Comparison of ENCODE assay signal across 21 cellular contexts in the genomic region with DNA sequence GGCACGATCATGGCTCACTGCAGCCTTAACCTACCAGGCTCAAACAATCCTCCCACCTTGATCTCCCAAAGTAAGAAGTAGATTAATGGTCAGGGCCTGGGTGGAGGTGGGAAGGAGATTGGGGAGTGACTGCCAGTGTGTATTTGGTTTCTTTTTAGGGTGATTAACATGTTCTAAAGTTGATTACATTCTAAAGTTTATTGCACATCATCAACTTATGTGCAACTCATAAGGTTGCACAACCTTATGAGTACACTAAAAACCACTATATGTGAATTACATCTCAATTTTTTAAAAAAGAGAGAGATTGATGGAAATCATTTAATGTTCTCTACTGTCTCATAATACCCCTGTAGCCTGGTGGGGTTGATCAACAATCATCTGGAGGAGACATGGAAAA.
DNase-seq lines count a peak whose midpoint lies in the region; ATAC-seq, FAIRE-seq and TF ChIP-seq lines count a peak whose summit lies in the region.
"Had no signal": no experiment of that assay in that cellular context is flagged by ENCODE, and none has a peak within 500 bp of the region (broad histone marks: within the 10 kb centered on the region; RNA-seq: fewer than 3 reads in every experiment).

No MANE protein-coding gene starts in this region.

- CTCF ChIA-PET in HepG2 (lab: Yijun Ruan, JAX; ENCODE audit: low intra/inter-chr PET ratio, low total read pairs): no interaction called here

- BruUV-seq in HepG2 (replicated peaks; lab: Mats Ljungman, UMichigan): no TSS peak

- TF ChIP-seq CTCF in HepG2 (CRISPR knock-in tag; IDR thresholded peaks at IDR 0.05) (no peak), right lobe of liver (IDR thresholded peaks at IDR 0.05) (no peak), dorsolateral prefrontal cortex (IDR thresholded peaks at IDR 0.05 in 54 of 56, conservative IDR thresholded peaks at IDR 0.05 in 2 of 56; ENCODE audit: low read depth in 1 of 56, partially characterized antibody in 56 of 56) (no peak), mucosa of descending colon (IDR thresholded peaks at IDR 0.05) (no peak), vagina (IDR thresholded peaks at IDR 0.05) (no peak)

- H3K36me3 ChIP-seq in HepG2 (replicated peaks in 1 of 2; ENCODE audit: control insufficient read depth in 1 of 2, insufficient read depth in 2 of 2, low read length in 2 of 2) (no peaks in the 10 kb centered on the region; a peak in 1 of 5 replicates), right lobe of liver (no peaks in the 10 kb centered on the region), mucosa of descending colon (ENCODE audit: low read depth) (no peaks in the 10 kb centered on the region), vagina (no peaks in the 10 kb centered on the region)
- H3K36me3 ChIP-seq: cardiac muscle cell had no signal

- no peak for FAIRE-seq in HepG2 (lab: Jason Lieb, UNC)
- FAIRE-seq: A204.1, RCC 7860, TTC549 had no signal

- H3K4me2 ChIP-seq in HepG2 (ENCODE audit: low read depth, low read length): no peak overlapping the region
- H3K4me2 ChIP-seq: KMS-11 had no signal

- ATAC-seq in HepG2 (no peak), right lobe of liver (no peak), mucosa of descending colon (peak; percentile 44), HG03196 (IDR thresholded peaks at IDR 0.05; ENCODE audit: unreplicated experiment) (no peak)
- ATAC-seq: activated T-cell treated with anti-CD3 and anti-CD28 coated beads, Interleukin-2, amount 50 U/mL, for 4 hours; natural killer cell treated with Interleukin-12 subunit alpha and Interleukin-12 subunit beta and Interleukin-15 and Interleukin-18, amount 100 ng/mL, for 72 hours; stimulated activated naive CD8-positive, alpha-beta T cell treated with anti-CD3 and anti-CD28 coated beads, Interleukin-15, Interleukin-2, amounts not matched to agents 100 U/mL and 50 U/mL, for 24 hours had no signal

- POLR2A ChIA-PET in HepG2 (lab: Yijun Ruan, JAX): no interaction called here

- in situ Hi-C loops in HepG2 (cut with HindIII; ENCODE audit: extremely low pct_ligation_motif_present, low pct_unique_long_range_greater_than_20kb): no loop called here

- no peak overlapping the region for H2AFZ ChIP-seq in HepG2 (ENCODE audit: low read length)

- TF ChIP-seq RAD21 in HepG2 (CRISPR knock-in tag; IDR thresholded peaks at IDR 0.05): no peak

- intact Hi-C loops in HepG2 (cut with micrococcal nuclease; ENCODE audit: unreplicated experiment) (no loop called here), right lobe of liver (cut with DNase I) (no loop called here), dorsolateral prefrontal cortex (cut with DNase I) (loop anchor here (1.0 to 5.0 kb wide), 3 partner anchors 32 to 63 kb away; no protein-coding TSS in a partner anchor), mucosa of descending colon (cut with DNase I, micrococcal nuclease) (no loop called here), vagina (cut with DNase I) (no loop called here)

- WGBS in HepG2 (ENCODE audit: low lambda C conversion rate): 100% methylated on average over 1 of the region's 1 CpG
- 100% methylated on average over 1 of the region's 1 CpG for WGBS in right lobe of liver (ENCODE audit: insufficient coverage, low coverage, low lambda C conversion rate, missing lambda C conversion rate)

- DNase-seq in HepG2 (ENCODE audit: low spot score) (no peak), right lobe of liver (no peak), dorsolateral prefrontal cortex (no peak), mucosa of descending colon (no peak), vagina (ENCODE audit: extremely low spot score in 2 of 2) (no peak), mesenteric fat pad (ENCODE audit: low spot score) (no peak)
- no peak for DNase-seq in activated CD4-positive, alpha-beta T cell treated with anti-CD3 and anti-CD28 coated beads, Interleukin-2, amount 50 U/mL, for 48 hours
- DNase-seq: activated CD4-positive, alpha-beta T cell treated with anti-CD3 and anti-CD28 coated beads, Interleukin-2, amount 50 U/mL, for 1 hour; activated T-cell treated with anti-CD3 and anti-CD28 coated beads, Interleukin-2, amount 50 U/mL, for 4 hours; endodermal cell; NCI-H1092; NCI-H526 treated with DMSO at 0.1 percent for 48 hours; stimulated activated naive CD8-positive, alpha-beta T cell treated with anti-CD3 and anti-CD28 coated beads, Interleukin-15, Interleukin-2, amounts not matched to agents 100 U/mL and 50 U/mL, for 24 hours had no signal

- H3K9me3 ChIP-seq in HepG2 (ENCODE audit: low read length) (no peaks in the 10 kb centered on the region), right lobe of liver (no peaks in the 10 kb centered on the region), mucosa of descending colon (no peaks in the 10 kb centered on the region), vagina (no peaks in the 10 kb centered on the region)

- H3K27me3 ChIP-seq in HepG2 (ENCODE audit: control insufficient read depth in 1 of 2, insufficient read depth in 2 of 2, low read length in 2 of 2): no peaks in the 10 kb centered on the region
- no peaks in the 10 kb centered on the region for H3K27me3 ChIP-seq in right lobe of liver
- no peaks in the 10 kb centered on the region for H3K27me3 ChIP-seq in dorsolateral prefrontal cortex
- no peaks in the 10 kb centered on the region for H3K27me3 ChIP-seq in vagina
- H3K27me3 ChIP-seq: cardiac muscle cell had no signal

- H3K79me2 ChIP-seq in HepG2 (ENCODE audit: insufficient read depth, low read length): no peaks in the 10 kb centered on the region

- H3K4me3 ChIP-seq in HepG2 (replicated peaks in 1 of 3; ENCODE audit: insufficient read depth in 1 of 3, low read depth in 2 of 3, low read length in 3 of 3) (no peak overlapping the region), right lobe of liver (no peak overlapping the region), dorsolateral prefrontal cortex (peak overlapping the region in 2 of 59 donors; percentile 28 to 43), mucosa of descending colon (no peak overlapping the region), vagina (no peak overlapping the region)
- H3K4me3 ChIP-seq: cardiac muscle cell, lung had no signal

- H4K20me1 ChIP-seq in HepG2 (ENCODE audit: insufficient read depth, low read length): no peaks in the 10 kb centered on the region

- H3K4me1 ChIP-seq in HepG2 (ENCODE audit: insufficient read depth, low read length) (peaks cover 60% of the 10 kb centered on the region), right lobe of liver (peaks cover 0 to 22% (median 11%) of the 10 kb centered on the region in 4 donors), mucosa of descending colon (ENCODE audit: low read depth) (peaks cover 17% of the 10 kb centered on the region), vagina (peaks cover 27% of the 10 kb centered on the region)

- TF ChIP-seq POLR2A in HepG2 (IDR thresholded peaks at IDR 0.05; ENCODE audit: insufficient read depth in 1 of 2, low read depth in 2 of 2, low read length in 2 of 2) (no peak), right lobe of liver (IDR thresholded peaks at IDR 0.05) (no peak), vagina (IDR thresholded peaks at IDR 0.05) (no peak)

- no peak overlapping the region for H3K9ac ChIP-seq in HepG2 (ENCODE audit: insufficient read depth, low read depth, low read length)
- H3K9ac ChIP-seq: KMS-11 had no signal

- TF ChIP-seq EP300 in HepG2 (IDR thresholded peaks at IDR 0.05; ENCODE audit: low read depth in 2 of 2, low read length in 2 of 2) (no peak), HepG2 (CRISPR knock-in tag; IDR thresholded peaks at IDR 0.05; ENCODE audit: borderline replicate concordance) (no peak)

- H3K27ac ChIP-seq in HepG2 (ENCODE audit: extremely low read length, insufficient read depth, low read length) (no peak overlapping the region), right lobe of liver (no peak overlapping the region), dorsolateral prefrontal cortex (peak overlapping the region in 53 of 59 donors; percentile 57 to 96 (median 85)), vagina (peak overlapping the region; percentile 82)
- H3K27ac ChIP-seq: cardiac muscle cell, KMS-11 had no signal

TF ChIP-seq in HepG2, 621 proteins besides CTCF, POLR2A, EP300 and RAD21:
- peak; percentile 36; the same call in 1 of the 2 replicates for TF ChIP-seq CEBPB (IDR thresholded peaks at IDR 0.05; ENCODE audit: borderline replicate concordance, low read depth, low read length)
- TF ChIP-seq, protein P1, sequence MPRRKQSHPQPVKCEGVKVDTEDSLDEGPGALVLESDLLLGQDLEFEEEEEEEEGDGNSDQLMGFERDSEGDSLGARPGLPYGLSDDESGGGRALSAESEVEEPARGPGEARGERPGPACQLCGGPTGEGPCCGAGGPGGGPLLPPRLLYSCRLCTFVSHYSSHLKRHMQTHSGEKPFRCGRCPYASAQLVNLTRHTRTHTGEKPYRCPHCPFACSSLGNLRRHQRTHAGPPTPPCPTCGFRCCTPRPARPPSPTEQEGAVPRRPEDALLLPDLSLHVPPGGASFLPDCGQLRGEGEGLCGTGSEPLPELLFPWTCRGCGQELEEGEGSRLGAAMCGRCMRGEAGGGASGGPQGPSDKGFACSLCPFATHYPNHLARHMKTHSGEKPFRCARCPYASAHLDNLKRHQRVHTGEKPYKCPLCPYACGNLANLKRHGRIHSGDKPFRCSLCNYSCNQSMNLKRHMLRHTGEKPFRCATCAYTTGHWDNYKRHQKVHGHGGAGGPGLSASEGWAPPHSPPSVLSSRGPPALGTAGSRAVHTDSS (CRISPR knock-in tag; conservative IDR thresholded peaks at IDR 0.05): no peak

Comparison
In these comparisons a context has a peak if more than half of its experiments do, and no peak if none do; other contexts are left out.
1. H3K27ac ChIP-seq: peak in dorsolateral prefrontal cortex (53 of 59) and vagina (single experiment); none in HepG2 (single experiment) and right lobe of liver (0 of 3).
2. intact Hi-C loops: an anchor here in dorsolateral prefrontal cortex (1.0 to 5.0 kb wide); none called in HepG2, right lobe of liver, mucosa of descending colon and vagina.